Comparison of ENCODE assay signal across 1 cellular context in genomic region chrX:107118322-107119147, GRCh38.
TF ChIP-seq lines count a peak whose summit lies in the region.

Gene RBM41 (minus strand): TSS chrX:107118822. CDS start chrX:107118773, 49 bp downstream.

TF ChIP-seq in HepG2, 621 proteins besides CTCF, POLR2A, EP300 and RAD21 (continued from another document and continues in another):
- peak; percentile 41; the same call in 1 of the 2 replicates for TF ChIP-seq KMT2B (CRISPR knock-in tag; IDR thresholded peaks at IDR 0.05)
- TF ChIP-seq ZNF557 (CRISPR knock-in tag; IDR thresholded peaks at IDR 0.05), result no peak
- TF ChIP-seq, protein P1, sequence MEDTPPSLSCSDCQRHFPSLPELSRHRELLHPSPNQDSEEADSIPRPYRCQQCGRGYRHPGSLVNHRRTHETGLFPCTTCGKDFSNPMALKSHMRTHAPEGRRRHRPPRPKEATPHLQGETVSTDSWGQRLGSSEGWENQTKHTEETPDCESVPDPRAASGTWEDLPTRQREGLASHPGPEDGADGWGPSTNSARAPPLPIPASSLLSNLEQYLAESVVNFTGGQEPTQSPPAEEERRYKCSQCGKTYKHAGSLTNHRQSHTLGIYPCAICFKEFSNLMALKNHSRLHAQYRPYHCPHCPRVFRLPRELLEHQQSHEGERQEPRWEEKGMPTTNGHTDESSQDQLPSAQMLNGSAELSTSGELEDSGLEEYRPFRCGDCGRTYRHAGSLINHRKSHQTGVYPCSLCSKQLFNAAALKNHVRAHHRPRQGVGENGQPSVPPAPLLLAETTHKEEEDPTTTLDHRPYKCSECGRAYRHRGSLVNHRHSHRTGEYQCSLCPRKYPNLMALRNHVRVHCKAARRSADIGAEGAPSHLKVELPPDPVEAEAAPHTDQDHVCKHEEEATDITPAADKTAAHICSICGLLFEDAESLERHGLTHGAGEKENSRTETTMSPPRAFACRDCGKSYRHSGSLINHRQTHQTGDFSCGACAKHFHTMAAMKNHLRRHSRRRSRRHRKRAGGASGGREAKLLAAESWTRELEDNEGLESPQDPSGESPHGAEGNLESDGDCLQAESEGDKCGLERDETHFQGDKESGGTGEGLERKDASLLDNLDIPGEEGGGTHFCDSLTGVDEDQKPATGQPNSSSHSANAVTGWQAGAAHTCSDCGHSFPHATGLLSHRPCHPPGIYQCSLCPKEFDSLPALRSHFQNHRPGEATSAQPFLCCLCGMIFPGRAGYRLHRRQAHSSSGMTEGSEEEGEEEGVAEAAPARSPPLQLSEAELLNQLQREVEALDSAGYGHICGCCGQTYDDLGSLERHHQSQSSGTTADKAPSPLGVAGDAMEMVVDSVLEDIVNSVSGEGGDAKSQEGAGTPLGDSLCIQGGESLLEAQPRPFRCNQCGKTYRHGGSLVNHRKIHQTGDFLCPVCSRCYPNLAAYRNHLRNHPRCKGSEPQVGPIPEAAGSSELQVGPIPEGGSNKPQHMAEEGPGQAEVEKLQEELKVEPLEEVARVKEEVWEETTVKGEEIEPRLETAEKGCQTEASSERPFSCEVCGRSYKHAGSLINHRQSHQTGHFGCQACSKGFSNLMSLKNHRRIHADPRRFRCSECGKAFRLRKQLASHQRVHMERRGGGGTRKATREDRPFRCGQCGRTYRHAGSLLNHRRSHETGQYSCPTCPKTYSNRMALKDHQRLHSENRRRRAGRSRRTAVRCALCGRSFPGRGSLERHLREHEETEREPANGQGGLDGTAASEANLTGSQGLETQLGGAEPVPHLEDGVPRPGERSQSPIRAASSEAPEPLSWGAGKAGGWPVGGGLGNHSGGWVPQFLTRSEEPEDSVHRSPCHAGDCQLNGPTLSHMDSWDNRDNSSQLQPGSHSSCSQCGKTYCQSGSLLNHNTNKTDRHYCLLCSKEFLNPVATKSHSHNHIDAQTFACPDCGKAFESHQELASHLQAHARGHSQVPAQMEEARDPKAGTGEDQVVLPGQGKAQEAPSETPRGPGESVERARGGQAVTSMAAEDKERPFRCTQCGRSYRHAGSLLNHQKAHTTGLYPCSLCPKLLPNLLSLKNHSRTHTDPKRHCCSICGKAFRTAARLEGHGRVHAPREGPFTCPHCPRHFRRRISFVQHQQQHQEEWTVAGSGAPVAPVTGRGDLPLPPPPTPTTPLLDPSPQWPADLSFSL (CRISPR knock-in tag; IDR thresholded peaks at IDR 0.05), result no peak
- TF ChIP-seq ATF1 (CRISPR knock-in tag; IDR thresholded peaks at IDR 0.05), result peak; percentile 59; the same call in 1 of the 2 replicates
- TF ChIP-seq SRF (IDR thresholded peaks at IDR 0.05; ENCODE audit: low read depth, low read length), result peak; percentile 74
- no peak for TF ChIP-seq FOXM1 (CRISPR knock-in tag; IDR thresholded peaks at IDR 0.05)
- peak; percentile 43 for TF ChIP-seq ASH2L (IDR thresholded peaks at IDR 0.05; ENCODE audit: insufficient read length, low read depth, low read length)
- TF ChIP-seq ZNF790 (CRISPR knock-in tag; IDR thresholded peaks at IDR 0.05; ENCODE audit: borderline replicate concordance), result peak; percentile 28; the same call in 1 of the 2 replicates
- TF ChIP-seq MYC (CRISPR knock-in tag; IDR thresholded peaks at IDR 0.05; ENCODE audit: borderline replicate concordance), result no peak
- peak; percentile 93 for TF ChIP-seq ZNF143 (CRISPR knock-in tag; IDR thresholded peaks at IDR 0.05)
- no peak for TF ChIP-seq SRSF9 (IDR thresholded peaks at IDR 0.05; ENCODE audit: borderline replicate concordance, insufficient read depth, low read depth, low read length, poor library complexity, severe bottlenecking)
- no peak for TF ChIP-seq SOX6 (IDR thresholded peaks at IDR 0.05)
- TF ChIP-seq SOX6 (CRISPR knock-in tag; IDR thresholded peaks at IDR 0.05), result 0 out of 2 replicates have a peak, but pooled peaks have one; percentile 9
- TF ChIP-seq CREB1 (IDR thresholded peaks at IDR 0.05), result no peak
- TF ChIP-seq CREB1 (CRISPR knock-in tag; IDR thresholded peaks at IDR 0.05), result peak; percentile 73
- TF ChIP-seq, protein P2, sequence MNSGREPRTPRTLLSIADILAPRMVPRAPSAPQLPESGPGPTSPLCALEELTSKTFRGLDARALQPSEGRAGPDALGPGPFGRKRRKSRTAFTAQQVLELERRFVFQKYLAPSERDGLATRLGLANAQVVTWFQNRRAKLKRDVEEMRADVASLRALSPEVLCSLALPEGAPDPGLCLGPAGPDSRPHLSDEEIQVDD (CRISPR knock-in tag; IDR thresholded peaks at IDR 0.05; ENCODE audit: borderline replicate concordance), result no peak
- no peak for TF ChIP-seq ZNF235 (CRISPR knock-in tag; IDR thresholded peaks at IDR 0.05; ENCODE audit: borderline replicate concordance)
- TF ChIP-seq EEA1 (CRISPR knock-in tag; IDR thresholded peaks at IDR 0.05; ENCODE audit: borderline replicate concordance), result no peak
- no peak for TF ChIP-seq ZBTB40 (IDR thresholded peaks at IDR 0.05)
- TF ChIP-seq ZBTB40 (CRISPR knock-in tag; IDR thresholded peaks at IDR 0.05), result 0 out of 2 replicates have a peak, but pooled peaks have one; percentile 33
- TF ChIP-seq, protein P3, sequence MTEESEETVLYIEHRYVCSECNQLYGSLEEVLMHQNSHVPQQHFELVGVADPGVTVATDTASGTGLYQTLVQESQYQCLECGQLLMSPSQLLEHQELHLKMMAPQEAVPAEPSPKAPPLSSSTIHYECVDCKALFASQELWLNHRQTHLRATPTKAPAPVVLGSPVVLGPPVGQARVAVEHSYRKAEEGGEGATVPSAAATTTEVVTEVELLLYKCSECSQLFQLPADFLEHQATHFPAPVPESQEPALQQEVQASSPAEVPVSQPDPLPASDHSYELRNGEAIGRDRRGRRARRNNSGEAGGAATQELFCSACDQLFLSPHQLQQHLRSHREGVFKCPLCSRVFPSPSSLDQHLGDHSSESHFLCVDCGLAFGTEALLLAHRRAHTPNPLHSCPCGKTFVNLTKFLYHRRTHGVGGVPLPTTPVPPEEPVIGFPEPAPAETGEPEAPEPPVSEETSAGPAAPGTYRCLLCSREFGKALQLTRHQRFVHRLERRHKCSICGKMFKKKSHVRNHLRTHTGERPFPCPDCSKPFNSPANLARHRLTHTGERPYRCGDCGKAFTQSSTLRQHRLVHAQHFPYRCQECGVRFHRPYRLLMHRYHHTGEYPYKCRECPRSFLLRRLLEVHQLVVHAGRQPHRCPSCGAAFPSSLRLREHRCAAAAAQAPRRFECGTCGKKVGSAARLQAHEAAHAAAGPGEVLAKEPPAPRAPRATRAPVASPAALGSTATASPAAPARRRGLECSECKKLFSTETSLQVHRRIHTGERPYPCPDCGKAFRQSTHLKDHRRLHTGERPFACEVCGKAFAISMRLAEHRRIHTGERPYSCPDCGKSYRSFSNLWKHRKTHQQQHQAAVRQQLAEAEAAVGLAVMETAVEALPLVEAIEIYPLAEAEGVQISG (CRISPR knock-in tag; IDR thresholded peaks at IDR 0.05), result peak; percentile 63
- 0 out of 2 replicates have a peak, but pooled peaks have one; percentile 28 for TF ChIP-seq ZZZ3 (CRISPR knock-in tag; IDR thresholded peaks at IDR 0.05; ENCODE audit: borderline replicate concordance)
- TF ChIP-seq GABPB1 (CRISPR knock-in tag; IDR thresholded peaks at IDR 0.05), result peak; percentile 46
- TF ChIP-seq, protein P4, sequence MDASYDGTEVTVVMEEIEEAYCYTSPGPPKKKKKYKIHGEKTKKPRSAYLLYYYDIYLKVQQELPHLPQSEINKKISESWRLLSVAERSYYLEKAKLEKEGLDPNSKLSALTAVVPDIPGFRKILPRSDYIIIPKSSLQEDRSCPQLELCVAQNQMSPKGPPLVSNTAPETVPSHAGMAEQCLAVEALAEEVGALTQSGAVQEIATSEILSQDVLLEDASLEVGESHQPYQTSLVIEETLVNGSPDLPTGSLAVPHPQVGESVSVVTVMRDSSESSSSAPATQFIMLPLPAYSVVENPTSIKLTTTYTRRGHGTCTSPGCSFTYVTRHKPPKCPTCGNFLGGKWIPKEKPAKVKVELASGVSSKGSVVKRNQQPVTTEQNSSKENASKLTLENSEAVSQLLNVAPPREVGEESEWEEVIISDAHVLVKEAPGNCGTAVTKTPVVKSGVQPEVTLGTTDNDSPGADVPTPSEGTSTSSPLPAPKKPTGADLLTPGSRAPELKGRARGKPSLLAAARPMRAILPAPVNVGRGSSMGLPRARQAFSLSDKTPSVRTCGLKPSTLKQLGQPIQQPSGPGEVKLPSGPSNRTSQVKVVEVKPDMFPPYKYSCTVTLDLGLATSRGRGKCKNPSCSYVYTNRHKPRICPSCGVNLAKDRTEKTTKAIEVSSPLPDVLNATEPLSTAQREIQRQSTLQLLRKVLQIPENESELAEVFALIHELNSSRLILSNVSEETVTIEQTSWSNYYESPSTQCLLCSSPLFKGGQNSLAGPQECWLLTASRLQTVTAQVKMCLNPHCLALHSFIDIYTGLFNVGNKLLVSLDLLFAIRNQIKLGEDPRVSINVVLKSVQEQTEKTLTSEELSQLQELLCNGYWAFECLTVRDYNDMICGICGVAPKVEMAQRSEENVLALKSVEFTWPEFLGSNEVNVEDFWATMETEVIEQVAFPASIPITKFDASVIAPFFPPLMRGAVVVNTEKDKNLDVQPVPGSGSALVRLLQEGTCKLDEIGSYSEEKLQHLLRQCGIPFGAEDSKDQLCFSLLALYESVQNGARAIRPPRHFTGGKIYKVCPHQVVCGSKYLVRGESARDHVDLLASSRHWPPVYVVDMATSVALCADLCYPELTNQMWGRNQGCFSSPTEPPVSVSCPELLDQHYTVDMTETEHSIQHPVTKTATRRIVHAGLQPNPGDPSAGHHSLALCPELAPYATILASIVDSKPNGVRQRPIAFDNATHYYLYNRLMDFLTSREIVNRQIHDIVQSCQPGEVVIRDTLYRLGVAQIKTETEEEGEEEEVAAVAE (CRISPR knock-in tag; IDR thresholded peaks at IDR 0.05; ENCODE audit: borderline replicate concordance), result 0 out of 2 replicates have a peak, but pooled peaks have one; percentile 26
- TF ChIP-seq YY1 (IDR thresholded peaks at IDR 0.05; ENCODE audit: insufficient read depth, insufficient replicate concordance, low read depth, low read length), result peak; percentile 15
- TF ChIP-seq IRF2 (CRISPR knock-in tag; IDR thresholded peaks at IDR 0.05), result peak; percentile 98
- TF ChIP-seq STAT5B (CRISPR knock-in tag; IDR thresholded peaks at IDR 0.05), result no peak
- no peak for TF ChIP-seq FOSL2 (CRISPR knock-in tag; IDR thresholded peaks at IDR 0.05)
